Comparison of ENCODE assay signal across 23 cellular contexts in the genomic region with DNA sequence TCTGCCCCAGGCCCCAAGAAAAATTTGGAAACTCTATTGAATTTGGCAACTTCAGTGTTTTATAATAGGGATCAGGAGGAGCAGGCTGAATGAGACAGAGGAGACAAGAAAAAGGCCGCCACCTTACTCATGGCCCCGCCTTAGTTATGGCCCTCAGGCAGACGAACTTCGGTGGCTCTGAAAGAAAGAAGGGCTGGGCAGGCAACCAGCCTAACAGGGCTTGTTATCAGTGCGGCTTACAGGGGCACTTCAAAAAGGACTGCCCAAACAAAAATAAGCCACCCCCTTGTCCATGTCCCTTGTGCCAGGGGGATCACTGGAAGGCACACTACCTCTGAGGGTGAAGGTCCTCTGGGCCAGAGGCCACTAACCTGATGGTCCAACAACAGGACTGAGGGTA.
"Had no signal": no experiment of that assay in that cellular context is flagged by ENCODE, and none has a peak within 500 bp of the region (broad histone marks: within the 10 kb centered on the region; RNA-seq: fewer than 3 reads in every experiment).

No MANE protein-coding gene starts in this region.

- H3K27me3 Mint-ChIP-seq: activated CD4-positive, alpha-beta T cell treated with anti-CD3 and anti-CD28 coated beads, Interleukin-2, amount 10 ng/mL, durations not matched to agents 7 days and 5 days; activated CD8-positive, alpha-beta memory T cell treated with anti-CD3 and anti-CD28 coated beads, Interleukin-2, amount 10 ng/mL, durations not matched to agents 7 days and 5 days; activated CD8-positive, alpha-beta T cell treated with anti-CD3 and anti-CD28 coated beads for 36 hours; activated naive CD8-positive, alpha-beta T cell; effector memory CD8-positive, alpha-beta T cell had no signal

- H3K9me3 Mint-ChIP-seq: effector memory CD8-positive, alpha-beta T cell had no signal

- H3K27ac ChIP-seq: adrenal gland, ascending aorta, dorsolateral prefrontal cortex, heart right ventricle, right lobe of liver, SK-N-MC, testis had no signal

- H3K36me3 ChIP-seq: adrenal gland, ascending aorta, heart right ventricle, right lobe of liver had no signal

- H3K27ac Mint-ChIP-seq: activated CD4-positive, alpha-beta T cell treated with anti-CD3 and anti-CD28 coated beads, Interleukin-2, amount 10 ng/mL, durations not matched to agents 7 days and 5 days; activated CD8-positive, alpha-beta memory T cell treated with anti-CD3 and anti-CD28 coated beads, Interleukin-2, amount 10 ng/mL, durations not matched to agents 7 days and 5 days; activated CD8-positive, alpha-beta T cell treated with anti-CD3 and anti-CD28 coated beads for 36 hours; activated T-helper 2 cell treated with anti-CD3 and anti-CD28 coated beads, Interferon-gamma antibody, Interleukin-2, Interleukin-4, amounts not matched to agents 10 μg/mL and 5 μg/mL and 100 μg/mL, durations not matched to agents 14 hours and 24 hours and 36 hours; nephron had no signal

- H3K4me3 ChIP-seq: adrenal gland, ascending aorta, dorsolateral prefrontal cortex, heart right ventricle, lung, right lobe of liver, SK-N-MC, skin epidermis, testis had no signal

- H3K9me3 ChIP-seq: adrenal gland, ascending aorta, right lobe of liver, testis had no signal

- DNase-seq: activated CD4-positive, alpha-beta T cell treated with anti-CD3 and anti-CD28 coated beads, Interleukin-2, amount 10 ng/mL, durations not matched to agents 7 days and 5 days; activated CD8-positive, alpha-beta memory T cell treated with anti-CD3 and anti-CD28 coated beads, Interleukin-2, amount 10 ng/mL, durations not matched to agents 7 days and 5 days; activated CD8-positive, alpha-beta T cell treated with anti-CD3 and anti-CD28 coated beads for 36 hours; activated naive CD4-positive, alpha-beta T cell; activated T-cell treated with anti-CD3 and anti-CD28 coated beads for 4 hours; adrenal gland; central memory CD4-positive, alpha-beta T cell; dorsolateral prefrontal cortex; effector memory CD8-positive, alpha-beta T cell; heart right ventricle; nucleus accumbens; right lobe of liver; stimulated activated CD4-positive, alpha-beta T cell treated with anti-CD3 and anti-CD28 coated beads, Interleukin-15, amount 100 ng/mL, for 24 hours; stimulated activated naive CD4-positive, alpha-beta T cell; SW 1271; testis had no signal

- H3K4me1 ChIP-seq: ascending aorta, testis had no signal

- H3K4me3 Mint-ChIP-seq: activated CD4-positive, alpha-beta T cell treated with anti-CD3 and anti-CD28 coated beads, Interleukin-2, amount 10 ng/mL, durations not matched to agents 7 days and 5 days; activated CD8-positive, alpha-beta memory T cell treated with anti-CD3 and anti-CD28 coated beads, Interleukin-2, amount 10 ng/mL, durations not matched to agents 7 days and 5 days; activated CD8-positive, alpha-beta T cell treated with anti-CD3 and anti-CD28 coated beads for 36 hours; activated naive CD8-positive, alpha-beta T cell; effector memory CD8-positive, alpha-beta T cell; nephron had no signal

- H3K27me3 ChIP-seq: adrenal gland, ascending aorta, dorsolateral prefrontal cortex, heart right ventricle, right lobe of liver, testis had no signal
